Comparison of ENCODE assay signal across 8 cellular contexts in the genomic region with DNA sequence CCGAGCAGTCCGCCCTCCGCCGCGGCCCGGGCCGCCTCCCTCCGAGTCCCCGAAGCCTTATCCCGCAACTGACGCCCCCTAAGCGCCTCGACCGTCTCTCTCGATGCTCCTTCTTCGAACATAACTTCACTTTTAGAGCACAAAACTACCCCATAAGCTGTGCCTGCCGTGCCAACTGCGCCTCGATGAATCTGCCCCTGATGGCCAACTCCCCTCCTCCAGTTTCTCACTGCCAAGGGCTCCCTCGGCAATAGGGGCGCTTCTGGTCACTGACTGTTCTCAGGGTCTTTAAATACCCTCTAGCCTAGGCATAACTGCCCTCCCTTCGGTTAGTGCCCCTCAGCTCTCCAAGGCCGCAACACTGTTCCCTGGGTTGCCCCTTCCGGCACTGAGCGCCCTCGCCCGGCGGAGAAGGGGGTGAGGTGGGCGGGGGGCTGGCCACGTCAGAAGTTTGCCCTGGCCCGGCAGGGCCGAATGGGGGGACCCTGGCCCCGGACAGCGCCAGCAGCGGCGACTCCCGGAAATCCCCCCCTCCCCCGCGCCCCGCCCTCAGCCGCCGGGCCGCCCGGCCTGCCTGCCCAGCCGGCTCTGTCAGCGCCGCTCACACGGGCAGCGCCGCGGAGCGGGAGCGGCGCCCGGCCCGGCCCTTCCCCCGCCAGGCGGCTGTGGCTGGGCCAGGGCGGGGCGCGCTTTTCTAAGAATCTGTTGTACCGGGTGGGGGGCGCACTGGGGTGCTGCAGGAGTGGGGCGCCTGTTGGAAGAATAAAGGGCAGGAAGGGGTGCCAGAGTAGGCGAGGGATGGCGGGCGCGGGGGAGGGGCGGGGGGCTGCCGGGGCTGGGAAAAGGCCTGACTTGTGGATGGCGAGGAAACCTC. TPM values are rescaled to one million over a fixed set of nuclear protein-coding genes. Genes with fewer than 3 reads are reported as not detected.
DNase-seq lines count a peak whose midpoint lies in the region; ATAC-seq and TF ChIP-seq lines count a peak whose summit lies in the region.

No MANE protein-coding gene starts in this region.

- peak overlapping the region; percentile 92 for H3K4me3 Mint-ChIP-seq in nephron progenitor cell

- H3K4me1 Mint-ChIP-seq in nephron progenitor cell = peaks cover 79% of the 10 kb centered on the region

- H3K79me2 ChIP-seq in HCT116 (ENCODE audit: insufficient read depth, low read length) = peaks cover 35% of the 10 kb centered on the region

- H3K27me3 ChIP-seq in HCT116 (ENCODE audit: insufficient read depth, low read length) (no peaks in the 10 kb centered on the region), foreskin keratinocyte (no peaks in the 10 kb centered on the region)

- peak overlapping the region; percentile 100 for H3K4me2 ChIP-seq in HCT116 (ENCODE audit: low read length)

- TF ChIP-seq CTCF in HCT116 (IDR thresholded peaks at IDR 0.05 in 2 of 3, conservative IDR thresholded peaks at IDR 0.05 in 1 of 3; ENCODE audit: borderline replicate concordance in 1 of 3, insufficient read depth in 1 of 3, low read depth in 2 of 3, low read length in 2 of 3) (peak in 1 of 3 experiments; percentile 23; a peak in 1 of 6 replicates), foreskin keratinocyte (conservative IDR thresholded peaks at IDR 0.05) (peak; percentile 42), nephron progenitor cell (IDR thresholded peaks at IDR 0.05) (no peak)

- peak overlapping the region; percentile 48 to 88 for H3K4me3 ChIP-seq in HCT116 (replicated peaks in 1 of 2; ENCODE audit: low read depth in 1 of 2, low read length in 2 of 2)

- POLR2A ChIA-PET in HCT116 (lab: Charles Lee) = interaction anchor here (2.5 kb wide), 1 partner anchor 8 kb away, joined by 7 read pairs; no protein-coding TSS in a partner anchor

- peak overlapping the region; percentile 94 for H3K27ac Mint-ChIP-seq in nephron progenitor cell

- peak; percentile 70 for DNase-seq in NCI-H82 (lab: John Stamatoyannopoulos, UW)
- DNase-seq in NCI-H82 treated with DMSO at 0.1 percent for 48 hours (lab: John Stamatoyannopoulos, UW; ENCODE audit: unreplicated experiment) = no peak
- DNase-seq in HCT116 (ENCODE audit: low read depth, low spot score) = no peak
- peak; percentile 40 for DNase-seq in NCI-H345 treated with DMSO at 0.1 percent for 48 hours (lab: John Stamatoyannopoulos, UW; ENCODE audit: unreplicated experiment)
- DNase-seq in activated effector memory CD4-positive, alpha-beta T cell treated with anti-CD3 and anti-CD28 coated beads, Interleukin-2, amount 50 U/mL, for 16 hours = peak; percentile 85
- peak in 1 of 2 donors; percentile 18 for DNase-seq in foreskin keratinocyte
- DNase-seq in nephron progenitor cell = peak; percentile 86
- DNase-seq in superior temporal gyrus (ENCODE audit: extremely low spot score) = no peak

- H3K9me2 ChIP-seq in HCT116 (ENCODE audit: insufficient read depth) = no peaks in the 10 kb centered on the region

- ATAC-seq in HCT116 (peak; percentile 37), foreskin keratinocyte (peak; percentile 11)

- H3K9ac ChIP-seq in HCT116 (ENCODE audit: low read length) = peak overlapping the region; percentile 93

- H3K27me3 Mint-ChIP-seq in nephron progenitor cell (ENCODE audit: low read depth, poor library complexity) = no peaks in the 10 kb centered on the region

- TF ChIP-seq POLR2A in HCT116 (IDR thresholded peaks at IDR 0.05; ENCODE audit: borderline replicate concordance, extremely low read depth, insufficient read depth, insufficient read length) = peak; percentile 67

- peaks cover 59 to 84% of the 10 kb centered on the region in 2 experiments for H3K4me1 ChIP-seq in HCT116 (ENCODE audit: control insufficient read depth in 1 of 2, insufficient read depth in 2 of 2, low read length in 2 of 2)
- peaks cover 59% of the 10 kb centered on the region for H3K4me1 ChIP-seq in foreskin keratinocyte

- intact Hi-C loops in HCT116 (cut with micrococcal nuclease) = loop anchor here (2.0 kb wide), 1 partner anchor 29 kb away; no protein-coding TSS in a partner anchor

- H3K27ac ChIP-seq in HCT116 (ENCODE audit: low read depth, low read length) (peak overlapping the region; percentile 99), foreskin keratinocyte (peak overlapping the region; percentile 76)

- H3K9me3 Mint-ChIP-seq in nephron progenitor cell = no peaks in the 10 kb centered on the region

- TSS peak; percentile 93 for BruUV-seq in HCT116 (replicated peaks; lab: Mats Ljungman, UMichigan)

- RAD21 ChIA-PET in HCT116 (lab: Charles Lee; ENCODE audit: low non-redundant PET in 1 of 2, low total read pairs in 2 of 2, uncharacterized antibody in 2 of 2, unreplicated experiment in 2 of 2) = interaction anchor here (0.7 to 1.7 kb wide), 4 partner anchors 19 to 30 kb away, joined by 3 to 4 read pairs (median 3); a partner anchor contains a TSS

- no peaks in the 10 kb centered on the region for H3K9me3 ChIP-seq in HCT116 (ENCODE audit: control insufficient read depth in 1 of 2, insufficient read depth in 1 of 2, low read depth in 1 of 2, low read length in 2 of 2)

- H3K36me3 Mint-ChIP-seq in nephron progenitor cell (ENCODE audit: low read depth) = no peaks in the 10 kb centered on the region

- no peak overlapping the region for H2AFZ ChIP-seq in HCT116 (ENCODE audit: low read depth, low read length, poor library complexity, severe bottlenecking)

- no peaks in the 10 kb centered on the region for H4K20me1 ChIP-seq in HCT116 (ENCODE audit: insufficient read depth)

- TF ChIP-seq RAD21 in HCT116 (IDR thresholded peaks at IDR 0.05; ENCODE audit: low read depth) = no peak

- H3K36me3 ChIP-seq in HCT116 (ENCODE audit: control insufficient read depth in 1 of 2, insufficient read depth in 2 of 2, low read length in 2 of 2) = 0 out of 4 replicates have a peak, but pooled peaks cover 0 to 2% of the 10 kb centered on the region in 2 experiments

- CTCF ChIA-PET in HCT116 (lab: Charles Lee) = interaction anchor here (2.5 kb wide), 2 partner anchors 30 to 100 kb away, joined by 8 to 12 read pairs; a partner anchor contains a TSS

TF ChIP-seq in HCT116, 20 proteins besides CTCF, POLR2A, EP300 and RAD21:
- TF ChIP-seq TCF7L2 (IDR thresholded peaks at IDR 0.05; ENCODE audit: borderline replicate concordance, extremely low read depth, insufficient read depth, insufficient read length) = peak; percentile 6
- no peak for TF ChIP-seq SIN3A (IDR thresholded peaks at IDR 0.05; ENCODE audit: low read depth)
- no peak for TF ChIP-seq EZH2 (IDR thresholded peaks at IDR 0.05)
- no peak for TF ChIP-seq ZNF274 (IDR thresholded peaks at IDR 0.05; ENCODE audit: low read depth, low read length)
- no peak for TF ChIP-seq CEBPB (IDR thresholded peaks at IDR 0.05; ENCODE audit: low read depth)
- no peak for TF ChIP-seq SRF (IDR thresholded peaks at IDR 0.05; ENCODE audit: low read depth)
- peak; percentile 85 for TF ChIP-seq POLR2AphosphoS5 (IDR thresholded peaks at IDR 0.05; ENCODE audit: low read depth, low read length)
- TF ChIP-seq YY1 (IDR thresholded peaks at IDR 0.05; ENCODE audit: extremely low read depth, insufficient replicate concordance, low read depth, low read length) = no peak
- TF ChIP-seq ZFX (IDR thresholded peaks at IDR 0.05) = peak; percentile 37
- TF ChIP-seq, protein P1, sequence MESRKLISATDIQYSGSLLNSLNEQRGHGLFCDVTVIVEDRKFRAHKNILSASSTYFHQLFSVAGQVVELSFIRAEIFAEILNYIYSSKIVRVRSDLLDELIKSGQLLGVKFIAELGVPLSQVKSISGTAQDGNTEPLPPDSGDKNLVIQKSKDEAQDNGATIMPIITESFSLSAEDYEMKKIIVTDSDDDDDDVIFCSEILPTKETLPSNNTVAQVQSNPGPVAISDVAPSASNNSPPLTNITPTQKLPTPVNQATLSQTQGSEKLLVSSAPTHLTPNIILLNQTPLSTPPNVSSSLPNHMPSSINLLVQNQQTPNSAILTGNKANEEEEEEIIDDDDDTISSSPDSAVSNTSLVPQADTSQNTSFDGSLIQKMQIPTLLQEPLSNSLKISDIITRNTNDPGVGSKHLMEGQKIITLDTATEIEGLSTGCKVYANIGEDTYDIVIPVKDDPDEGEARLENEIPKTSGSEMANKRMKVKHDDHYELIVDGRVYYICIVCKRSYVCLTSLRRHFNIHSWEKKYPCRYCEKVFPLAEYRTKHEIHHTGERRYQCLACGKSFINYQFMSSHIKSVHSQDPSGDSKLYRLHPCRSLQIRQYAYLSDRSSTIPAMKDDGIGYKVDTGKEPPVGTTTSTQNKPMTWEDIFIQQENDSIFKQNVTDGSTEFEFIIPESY (IDR thresholded peaks at IDR 0.05; ENCODE audit: extremely low read depth, insufficient replicate concordance, low read length) = no peak
- TF ChIP-seq, protein P2, sequence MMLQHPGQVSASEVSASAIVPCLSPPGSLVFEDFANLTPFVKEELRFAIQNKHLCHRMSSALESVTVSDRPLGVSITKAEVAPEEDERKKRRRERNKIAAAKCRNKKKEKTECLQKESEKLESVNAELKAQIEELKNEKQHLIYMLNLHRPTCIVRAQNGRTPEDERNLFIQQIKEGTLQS (IDR thresholded peaks at IDR 0.05) = no peak
- no peak for TF ChIP-seq JUND (IDR thresholded peaks at IDR 0.05)

RNA-seq across cellular contexts. Expression of a gene that starts 10.6 kb away (rescaled TPM):
- total RNA-seq in HCT116 (2021; ENCODE audit: unreplicated experiment) (68.9 TPM), foreskin keratinocyte (32.8 and 33.3 TPM in 2 replicates)
- polyA plus RNA-seq in HCT116 (2012) = 50.8 and 54.4 TPM in 2 replicates
- polyA plus RNA-seq in foreskin keratinocyte = 26.3 and 29.2 TPM in 2 replicates

RNA-seq across cellular contexts. Expression of a gene that starts 14.4 kb away (rescaled TPM):
- total RNA-seq in HCT116 (2021; ENCODE audit: unreplicated experiment) = 1.9 TPM
- polyA plus RNA-seq in HCT116 (2012) = 0.33 and 0.47 TPM in 2 replicates
- 0.14 and 0.32 TPM in 2 replicates for total RNA-seq in foreskin keratinocyte
- polyA plus RNA-seq in foreskin keratinocyte = 0.15 and 0.17 TPM in 2 replicates

RNA-seq across cellular contexts. Expression of a gene that starts 40.7 kb away (rescaled TPM):
- total RNA-seq in HCT116 (2021; ENCODE audit: unreplicated experiment) (20.3 TPM), foreskin keratinocyte (4.1 and 4.4 TPM in 2 replicates)
- 17.4 and 19.4 TPM in 2 replicates for polyA plus RNA-seq in HCT116 (2012)
- 3.0 and 3.1 TPM in 2 replicates for polyA plus RNA-seq in foreskin keratinocyte

RNA-seq across cellular contexts. Expression of a gene that starts 40.9 kb away (rescaled TPM):
- total RNA-seq in HCT116 (2021; ENCODE audit: unreplicated experiment) (49.7 TPM), foreskin keratinocyte (11.0 and 11.7 TPM in 2 replicates)
- polyA plus RNA-seq in HCT116 (2012) = 11.8 and 13.2 TPM in 2 replicates
- polyA plus RNA-seq in foreskin keratinocyte = 3.7 and 4.6 TPM in 2 replicates

RNA-seq across cellular contexts. Expression of a gene that starts 46.7 kb away (rescaled TPM):
- total RNA-seq in HCT116 (2021; ENCODE audit: unreplicated experiment) (50.3 TPM), foreskin keratinocyte (15.0 and 18.7 TPM in 2 replicates)
- 33.9 and 36.7 TPM in 2 replicates for polyA plus RNA-seq in HCT116 (2012)
- 6.8 and 8.9 TPM in 2 replicates for polyA plus RNA-seq in foreskin keratinocyte

Comparison
In these comparisons a context has a peak if more than half of its experiments do, and no peak if none do; other contexts are left out.
1. DNase-seq: peak in NCI-H82 (single experiment), NCI-H345 treated with DMSO at 0.1 percent for 48 hours (single experiment), activated effector memory CD4-positive, alpha-beta T cell treated with anti-CD3 and anti-CD28 coated beads, Interleukin-2, amount 50 U/mL, for 16 hours (single experiment) and nephron progenitor cell (single experiment); none in NCI-H82 treated with DMSO at 0.1 percent for 48 hours (single experiment), HCT116 (single experiment) and superior temporal gyrus (single experiment).